Comparison of ENCODE assay signal across 13 cellular contexts in genomic region chr3:33132019-33132360, GRCh38. TPM values are rescaled to one million over a fixed set of nuclear protein-coding genes. Genes with fewer than 3 reads are reported as not detected.
A peak's percentile ranks its signal among the peaks of the same experiment; 100 is the strongest.
DNase-seq lines count a peak whose midpoint lies in the region; ATAC-seq, FAIRE-seq and TF ChIP-seq lines count a peak whose summit lies in the region.
"Had no signal": no experiment of that assay in that cellular context is flagged by ENCODE, and none has a peak within 500 bp of the region (broad histone marks: within the 10 kb centered on the region; RNA-seq: fewer than 3 reads in every experiment).

No MANE protein-coding gene starts in this region.

- H3K4me2 ChIP-seq in K562 (ENCODE audit: insufficient read depth, low read length), result no peak overlapping the region

- FAIRE-seq in K562 (lab: Jason Lieb, UNC), result no peak

- H3K4me1 Mint-ChIP-seq in activated naive CD8-positive, alpha-beta T cell treated with anti-CD3 and anti-CD28 coated beads for 36 hours, result peaks cover 4% of the 10 kb centered on the region
- H3K4me1 Mint-ChIP-seq in activated CD8-positive, alpha-beta memory T cell treated with anti-CD3 and anti-CD28 coated beads, Interleukin-2, amount 10 ng/mL, durations not matched to agents 7 days and 5 days, result peaks cover 6% of the 10 kb centered on the region

- DNase-seq in K562 (ENCODE audit: extremely low read depth in 1 of 4, low spot score in 3 of 4), result no peak
- no peak for DNase-seq in superior temporal gyrus (ENCODE audit: extremely low spot score)
- DNase-seq in activated naive CD8-positive, alpha-beta T cell treated with anti-CD3 and anti-CD28 coated beads for 36 hours, result no peak
- no peak for DNase-seq in activated CD8-positive, alpha-beta memory T cell treated with anti-CD3 and anti-CD28 coated beads, Interleukin-2, amount 10 ng/mL, durations not matched to agents 7 days and 5 days
- DNase-seq: left lung; stimulated activated CD4-positive, alpha-beta T cell treated with anti-CD3 and anti-CD28 coated beads, Interleukin-4, amount 100 ng/mL, for 1 hour had no signal

- H3K9ac ChIP-seq in K562 (ENCODE audit: insufficient read depth in 1 of 2, low read depth in 2 of 2, low read length in 2 of 2), result no peak overlapping the region

- H2AFZ ChIP-seq in K562 (ENCODE audit: low read depth, low read length), result no peak overlapping the region

- no peaks in the 10 kb centered on the region for H3K4me1 ChIP-seq in K562 (replicated peaks in 1 of 2; ENCODE audit: control insufficient read depth in 2 of 2, insufficient read depth in 2 of 2, low read length in 2 of 2)
- H3K4me1 ChIP-seq: left lung had no signal

- POLR2A ChIA-PET in K562 (lab: Yijun Ruan, JAX), result interaction anchor here (0.7 to 1.4 kb wide), 11 partner anchors 9 to 666 kb away, joined by 3 to 14 read pairs (median 3); partner anchors contain the start of genes CRTAP, GLB1, PDCD6IP and TMPPE

- H3K27ac Mint-ChIP-seq in activated naive CD8-positive, alpha-beta T cell treated with anti-CD3 and anti-CD28 coated beads for 36 hours, result no peak overlapping the region
- H3K27ac Mint-ChIP-seq in activated CD8-positive, alpha-beta memory T cell treated with anti-CD3 and anti-CD28 coated beads, Interleukin-2, amount 10 ng/mL, durations not matched to agents 7 days and 5 days, result no peak overlapping the region
- H3K27ac Mint-ChIP-seq: activated CD4-positive, alpha-beta T cell treated with anti-CD3 and anti-CD28 coated beads, Interleukin-2, amount 10 ng/mL, durations not matched to agents 24 days and 14 days; CD4-positive, CD25-positive, alpha-beta regulatory T cell had no signal

- H3K36me3 ChIP-seq in K562 (ENCODE audit: control insufficient read depth, insufficient read depth, low read length), result peaks cover 60% of the 10 kb centered on the region; the same call in 2 of the 3 replicates

- in situ Hi-C loops in K562 (cut with MboI), result loop anchor here (5.0 kb wide), 2 partner anchors 240 to 655 kb away; no protein-coding TSS in a partner anchor

- H3K9me3 ChIP-seq in K562 (replicated peaks; ENCODE audit: control insufficient read depth, insufficient read depth, low read depth, low read length), result no peaks in the 10 kb centered on the region
- H3K9me3 ChIP-seq: left lung, thoracic aorta had no signal

- H4K20me1 ChIP-seq in K562 (replicated peaks; ENCODE audit: control insufficient read depth, insufficient read depth, low read length), result no peaks in the 10 kb centered on the region

- 38% methylated on average over 1 of the region's 1 CpG for WGBS in K562 (ENCODE audit: insufficient coverage, low coverage, missing lambda C conversion rate)

- no peak for TF ChIP-seq RAD21 in K562 (CRISPR knock-in tag; conservative IDR thresholded peaks at IDR 0.05 in 1 of 2, IDR thresholded peaks at IDR 0.05 in 1 of 2)

- H3K36me3 Mint-ChIP-seq in activated naive CD8-positive, alpha-beta T cell treated with anti-CD3 and anti-CD28 coated beads for 36 hours, result peaks cover 17% of the 10 kb centered on the region
- peaks cover 18% of the 10 kb centered on the region for H3K36me3 Mint-ChIP-seq in activated CD8-positive, alpha-beta memory T cell treated with anti-CD3 and anti-CD28 coated beads, Interleukin-2, amount 10 ng/mL, durations not matched to agents 7 days and 5 days

- BruUV-seq in K562 (replicated peaks; lab: Mats Ljungman, UMichigan), result no TSS peak

- no peaks in the 10 kb centered on the region for H3K27me3 ChIP-seq in K562 (ENCODE audit: control insufficient read depth in 2 of 2, insufficient read depth in 2 of 2, low read length in 2 of 2)
- H3K27me3 ChIP-seq: left lung had no signal

- TF ChIP-seq POLR2A in K562 (conservative IDR thresholded peaks at IDR 0.05), result no peak

- ATAC-seq in GM19397 (IDR thresholded peaks at IDR 0.05; ENCODE audit: unreplicated experiment), result peak; percentile 24
- peak; percentile 12 for ATAC-seq in HG03196 (IDR thresholded peaks at IDR 0.05; ENCODE audit: unreplicated experiment)
- peak; percentile 46 for ATAC-seq in K562
- ATAC-seq in activated CD8-positive, alpha-beta memory T cell treated with anti-CD3 and anti-CD28 coated beads, Interleukin-2, amount 10 ng/mL, durations not matched to agents 7 days and 5 days, result no peak
- ATAC-seq in HG03442 (IDR thresholded peaks at IDR 0.05; ENCODE audit: unreplicated experiment), result no peak

- CTCF ChIA-PET in K562 (lab: Yijun Ruan, JAX; ENCODE audit: low intra/inter-chr PET ratio), result interaction anchor here (0.7 to 3.9 kb wide), 4 partner anchors 241 to 647 kb away, joined by 3 to 50 read pairs (median 7); partner anchors contain the start of gene UBP1
- CTCF ChIA-PET in activated CD8-positive, alpha-beta memory T cell treated with anti-CD3 and anti-CD28 coated beads, Interleukin-2, amount 10 ng/mL, durations not matched to agents 7 days and 5 days (lab: Charles Lee), result interaction anchor here (0.8 to 9.1 kb wide), 32 partner anchors 8 to 667 kb away, joined by 3 to 80 read pairs (median 5); partner anchors contain the start of genes CRTAP and PDCD6IP

- no peaks in the 10 kb centered on the region for H3K27me3 Mint-ChIP-seq in activated naive CD8-positive, alpha-beta T cell treated with anti-CD3 and anti-CD28 coated beads for 36 hours
- H3K27me3 Mint-ChIP-seq in activated CD8-positive, alpha-beta memory T cell treated with anti-CD3 and anti-CD28 coated beads, Interleukin-2, amount 10 ng/mL, durations not matched to agents 7 days and 5 days, result no peaks in the 10 kb centered on the region
- H3K27me3 Mint-ChIP-seq: activated CD4-positive, alpha-beta T cell treated with anti-CD3 and anti-CD28 coated beads, Interleukin-2, amount 10 ng/mL, durations not matched to agents 24 days and 14 days; CD4-positive, CD25-positive, alpha-beta regulatory T cell had no signal

- no peak overlapping the region for H3K4me3 Mint-ChIP-seq in activated naive CD8-positive, alpha-beta T cell treated with anti-CD3 and anti-CD28 coated beads for 36 hours
- no peak overlapping the region for H3K4me3 Mint-ChIP-seq in activated CD8-positive, alpha-beta memory T cell treated with anti-CD3 and anti-CD28 coated beads, Interleukin-2, amount 10 ng/mL, durations not matched to agents 7 days and 5 days
- H3K4me3 Mint-ChIP-seq: activated CD4-positive, alpha-beta T cell treated with anti-CD3 and anti-CD28 coated beads, Interleukin-2, amount 10 ng/mL, durations not matched to agents 24 days and 14 days; CD4-positive, CD25-positive, alpha-beta regulatory T cell had no signal

- TF ChIP-seq CTCF in 22Rv1 (IDR thresholded peaks at IDR 0.05), result peak; percentile 37; the same call in 1 of the 2 replicates
- TF ChIP-seq CTCF in K562 (IDR thresholded peaks at IDR 0.05 in 2 of 3, conservative IDR thresholded peaks at IDR 0.05 in 1 of 3; ENCODE audit: insufficient read depth in 2 of 3, low read depth in 1 of 3, low read length in 3 of 3), result no peak

- no peak overlapping the region for H3K4me3 ChIP-seq in K562
- H3K4me3 ChIP-seq: left lung, thoracic aorta had no signal

- no peaks in the 10 kb centered on the region for H3K9me1 ChIP-seq in K562 (ENCODE audit: control insufficient read depth, insufficient read depth, low read length)

- H3K9me3 Mint-ChIP-seq in activated naive CD8-positive, alpha-beta T cell treated with anti-CD3 and anti-CD28 coated beads for 36 hours, result no peaks in the 10 kb centered on the region
- no peaks in the 10 kb centered on the region for H3K9me3 Mint-ChIP-seq in activated CD8-positive, alpha-beta memory T cell treated with anti-CD3 and anti-CD28 coated beads, Interleukin-2, amount 10 ng/mL, durations not matched to agents 7 days and 5 days (ENCODE audit: low read depth)
- H3K9me3 Mint-ChIP-seq: activated CD4-positive, alpha-beta T cell treated with anti-CD3 and anti-CD28 coated beads, Interleukin-2, amount 10 ng/mL, durations not matched to agents 24 days and 14 days; CD4-positive, CD25-positive, alpha-beta regulatory T cell had no signal

- H3K27ac ChIP-seq in 22Rv1, result no peak overlapping the region
- no peak overlapping the region for H3K27ac ChIP-seq in K562 (ENCODE audit: extremely low read depth, low read depth, low read length)
- H3K27ac ChIP-seq: left lung had no signal

- intact Hi-C loops in K562 (cut with micrococcal nuclease), result loop anchor here (5.0 to 10.0 kb wide), 5 partner anchors 120 to 655 kb away; partner anchors contain the start of gene CLASP2

- TF ChIP-seq EP300 in K562 (IDR thresholded peaks at IDR 0.05; ENCODE audit: low read length), result no peak

- no peaks in the 10 kb centered on the region for H3K79me2 ChIP-seq in K562 (ENCODE audit: control insufficient read depth, insufficient read depth, low read length)

RNA-seq across cellular contexts. Expression of gene CRTAP, which starts 18.2 kb away (rescaled TPM):
- 33.2 and 42.2 TPM in 2 replicates for total RNA-seq in K562 (2011; cell fraction: chromatin; rRNA removed; ENCODE audit: low replicate concordance)
- 24.0 and 29.7 TPM in 2 replicates for total RNA-seq in K562 (2011; cell fraction: nucleolus; rRNA removed)
- total RNA-seq in K562 (2011; cell fraction: nucleoplasm; rRNA removed), result 70.5 and 79.8 TPM in 2 replicates
- total RNA-seq in K562 (2014; rRNA removed) (32.2 and 44.3 TPM in 2 replicates), K562 (2014; rRNA removed; fragmentation: Illumina TruSeq; extraction: Trizol) (45.9 and 48.2 TPM in 2 replicates), K562 (2015; rRNA removed; fragmentation: Illumina TruSeq; extraction: Trizol) (53.0 and 53.7 TPM in 2 replicates), K562 (2021) (78.4 and 79.0 TPM in 2 replicates)
- polyA plus RNA-seq in K562 (2011; rRNA removed) (102 and 121 TPM in 2 replicates), K562 (2014; fragmentation: Illumina TruSeq; extraction: Trizol) (84.8 and 96.3 TPM in 2 replicates), K562 (2014; fragmentation: Nextera tagmentation; extraction: Ambion mirVana) (10 to 100 TPM in 1 of 2 experiments, 1 to 10 TPM in 1; 10.0 to 10.1 TPM), K562 (2014; rRNA removed) (56.0 and 57.9 TPM in 2 replicates)
- 92.4 and 105 TPM in 2 replicates for polyA plus RNA-seq in K562 (2011; cell fraction: cytosol; rRNA removed)
- 18.5 and 26.1 TPM in 2 replicates for polyA plus RNA-seq in K562 (2011; cell fraction: nucleus; rRNA removed)
- 77.1 and 115 TPM in 2 replicates for polyA plus RNA-seq in K562 (2012)
- polyA minus RNA-seq in K562 (2011; rRNA and poly(A)+ RNA removed), result 72.7 and 87.4 TPM in 2 replicates
- 47.1 and 51.0 TPM in 2 replicates for polyA minus RNA-seq in K562 (2011; cell fraction: cytosol; rRNA and poly(A)+ RNA removed)
- 6.2 and 6.4 TPM in 2 replicates for polyA minus RNA-seq in K562 (2011; cell fraction: nucleus; rRNA and poly(A)+ RNA removed)
- 10 to 100 TPM; 31.7 to 34.2 TPM for total RNA-seq in activated naive CD8-positive, alpha-beta T cell treated with anti-CD3 and anti-CD28 coated beads for 36 hours
- 10 to 100 TPM; 28.0 to 40.3 TPM for total RNA-seq in activated CD8-positive, alpha-beta memory T cell treated with anti-CD3 and anti-CD28 coated beads, Interleukin-2, amount 10 ng/mL, durations not matched to agents 7 days and 5 days

RNA-seq across cellular contexts. Expression of gene GLB1, which starts 35.0 kb away (rescaled TPM):
- total RNA-seq in K562 (2011; cell fraction: chromatin; rRNA removed; ENCODE audit: low replicate concordance), result 79.2 and 97.0 TPM in 2 replicates
- 133 and 137 TPM in 2 replicates for total RNA-seq in K562 (2011; cell fraction: nucleolus; rRNA removed)
- 92.6 and 108 TPM in 2 replicates for total RNA-seq in K562 (2011; cell fraction: nucleoplasm; rRNA removed)
- total RNA-seq in K562 (2014; rRNA removed) (32.2 and 37.6 TPM in 2 replicates), K562 (2014; rRNA removed; fragmentation: Illumina TruSeq; extraction: Trizol) (36.3 and 44.2 TPM in 2 replicates), K562 (2015; rRNA removed; fragmentation: Illumina TruSeq; extraction: Trizol) (49.1 and 49.2 TPM in 2 replicates), K562 (2021) (59.8 and 62.5 TPM in 2 replicates)
- polyA plus RNA-seq in K562 (2011; rRNA removed) (46.3 and 69.6 TPM in 2 replicates), K562 (2014; fragmentation: Illumina TruSeq; extraction: Trizol) (54.3 and 62.1 TPM in 2 replicates), K562 (2014; fragmentation: Nextera tagmentation; extraction: Ambion mirVana) (10 to 100 TPM; 77.6 to 85.9 TPM), K562 (2014; rRNA removed) (33.5 and 33.7 TPM in 2 replicates)
- polyA plus RNA-seq in K562 (2011; cell fraction: cytosol; rRNA removed), result 57.6 and 65.0 TPM in 2 replicates
- polyA plus RNA-seq in K562 (2011; cell fraction: nucleus; rRNA removed), result 48.7 and 58.2 TPM in 2 replicates
- polyA plus RNA-seq in K562 (2012), result 56.7 and 94.0 TPM in 2 replicates
- 54.1 and 65.3 TPM in 2 replicates for polyA minus RNA-seq in K562 (2011; rRNA and poly(A)+ RNA removed)
- polyA minus RNA-seq in K562 (2011; cell fraction: cytosol; rRNA and poly(A)+ RNA removed), result 44.3 and 55.8 TPM in 2 replicates
- polyA minus RNA-seq in K562 (2011; cell fraction: nucleus; rRNA and poly(A)+ RNA removed), result 30.4 and 50.2 TPM in 2 replicates
- total RNA-seq in activated naive CD8-positive, alpha-beta T cell treated with anti-CD3 and anti-CD28 coated beads for 36 hours, result 10 to 100 TPM; 36.4 to 37.2 TPM
- total RNA-seq in activated CD8-positive, alpha-beta memory T cell treated with anti-CD3 and anti-CD28 coated beads, Interleukin-2, amount 10 ng/mL, durations not matched to agents 7 days and 5 days, result 10 to 100 TPM; 44.9 to 48.1 TPM

RNA-seq across cellular contexts. Expression of gene TMPPE, which starts 35.0 kb away (rescaled TPM):
- 40.9 and 48.8 TPM in 2 replicates for total RNA-seq in K562 (2011; cell fraction: chromatin; rRNA removed; ENCODE audit: low replicate concordance)
- 39.2 and 40.9 TPM in 2 replicates for total RNA-seq in K562 (2011; cell fraction: nucleolus; rRNA removed)
- 41.9 and 44.7 TPM in 2 replicates for total RNA-seq in K562 (2011; cell fraction: nucleoplasm; rRNA removed)
- 3.1 and 4.7 TPM in 2 replicates for total RNA-seq in K562 (2014; rRNA removed)
- 4.5 and 5.2 TPM in 2 replicates for total RNA-seq in K562 (2014; rRNA removed; fragmentation: Illumina TruSeq; extraction: Trizol)
- 5.8 and 5.9 TPM in 2 replicates for total RNA-seq in K562 (2015; rRNA removed; fragmentation: Illumina TruSeq; extraction: Trizol)
- total RNA-seq in K562 (2021), result 8.0 and 8.4 TPM in 2 replicates
- polyA plus RNA-seq in K562 (2011; rRNA removed), result 3.2 and 4.6 TPM in 2 replicates
- polyA plus RNA-seq in K562 (2011; cell fraction: cytosol; rRNA removed), result 4.0 and 5.7 TPM in 2 replicates
- polyA plus RNA-seq in K562 (2011; cell fraction: nucleus; rRNA removed), result 8.2 and 8.6 TPM in 2 replicates
- polyA plus RNA-seq in K562 (2012), result 1.1 and 1.7 TPM in 2 replicates
- 2.0 and 2.1 TPM in 2 replicates for polyA plus RNA-seq in K562 (2014; fragmentation: Illumina TruSeq; extraction: Trizol)
- polyA plus RNA-seq in K562 (2014; fragmentation: Nextera tagmentation; extraction: Ambion mirVana), result under 1 TPM; 0.08 to 0.32 TPM
- polyA plus RNA-seq in K562 (2014; rRNA removed), result 3.0 TPM in 2 replicates
- 15.4 and 17.8 TPM in 2 replicates for polyA minus RNA-seq in K562 (2011; rRNA and poly(A)+ RNA removed)
- 6.3 and 7.1 TPM in 2 replicates for polyA minus RNA-seq in K562 (2011; cell fraction: cytosol; rRNA and poly(A)+ RNA removed)
- polyA minus RNA-seq in K562 (2011; cell fraction: nucleus; rRNA and poly(A)+ RNA removed), result 16.0 and 22.5 TPM in 2 replicates
- 1 to 10 TPM; 7.0 to 8.1 TPM for total RNA-seq in activated naive CD8-positive, alpha-beta T cell treated with anti-CD3 and anti-CD28 coated beads for 36 hours
- 1 to 10 TPM; 8.7 to 9.4 TPM for total RNA-seq in activated CD8-positive, alpha-beta memory T cell treated with anti-CD3 and anti-CD28 coated beads, Interleukin-2, amount 10 ng/mL, durations not matched to agents 7 days and 5 days

Comparison
In these comparisons a context has a peak if more than half of its experiments do, and no peak if none do; other contexts are left out.
1. ATAC-seq: peak in GM19397 (single experiment), HG03196 (single experiment) and K562 (single experiment); none in activated CD8-positive, alpha-beta memory T cell treated with anti-CD3 and anti-CD28 coated beads, Interleukin-2, amount 10 ng/mL, durations not matched to agents 7 days and 5 days (single experiment) and HG03442 (single experiment).